Comparison of ENCODE assay signal across 17 cellular contexts in the genomic region with DNA sequence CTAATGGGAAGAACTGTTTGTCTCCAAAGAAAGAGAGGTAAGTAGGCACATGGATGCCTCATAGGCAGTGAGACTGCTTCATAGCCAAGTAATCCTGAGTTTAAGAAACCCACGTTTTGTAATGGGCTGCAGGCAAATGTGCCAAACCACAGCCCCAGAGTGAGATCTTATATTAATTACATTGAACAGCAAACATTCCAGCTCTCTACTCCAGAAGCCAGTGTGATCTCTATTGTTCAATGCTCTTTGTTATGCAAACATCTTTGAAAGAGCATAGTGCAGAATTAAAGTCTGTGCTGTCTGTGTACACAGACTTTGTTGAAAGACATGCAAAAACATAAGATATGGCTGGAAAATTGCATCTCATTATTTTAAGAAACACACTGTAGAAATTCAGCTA.
"Had no signal": no experiment of that assay in that cellular context is flagged by ENCODE, and none has a peak within 500 bp of the region (broad histone marks: within the 10 kb centered on the region; RNA-seq: fewer than 3 reads in every experiment).

No MANE protein-coding gene starts in this region.

- H3K4me1 ChIP-seq: adrenal gland, body of pancreas, esophagus squamous epithelium, psoas muscle had no signal

- H3K36me3 Mint-ChIP-seq: activated naive CD4-positive, alpha-beta T cell treated with anti-CD3 and anti-CD28 coated beads, Interleukin-2, amount 50 U/mL, for 24 hours had no signal

- H3K27me3 Mint-ChIP-seq: activated CD8-positive, alpha-beta T cell treated with anti-CD3 and anti-CD28 coated beads for 36 hours; activated naive CD4-positive, alpha-beta T cell treated with anti-CD3 and anti-CD28 coated beads, Interleukin-2, amount 50 U/mL, for 24 hours; stimulated activated naive CD8-positive, alpha-beta T cell treated with anti-CD3 and anti-CD28 coated beads, Interleukin-15, amount 100 ng/mL, for 72 hours had no signal

- H3K27me3 ChIP-seq: adrenal gland, body of pancreas, esophagus squamous epithelium had no signal

- H3K36me3 ChIP-seq: adrenal gland, esophagus squamous epithelium had no signal

- H3K4me1 Mint-ChIP-seq: activated naive CD4-positive, alpha-beta T cell treated with anti-CD3 and anti-CD28 coated beads, Interleukin-2, amount 50 U/mL, for 24 hours; nephron; stimulated activated naive CD8-positive, alpha-beta T cell treated with anti-CD3 and anti-CD28 coated beads, Interleukin-15, amount 100 ng/mL, for 72 hours had no signal

- H3K4me3 ChIP-seq: adrenal gland, body of pancreas, coronary artery, esophagus squamous epithelium, psoas muscle had no signal

- H3K9me3 ChIP-seq: adrenal gland, body of pancreas, esophagus squamous epithelium, psoas muscle had no signal

- H3K9me3 Mint-ChIP-seq: nephron had no signal

- ATAC-seq: activated CD8-positive, alpha-beta T cell treated with anti-CD3 and anti-CD28 coated beads for 36 hours; body of pancreas; psoas muscle; sciatic nerve; stimulated activated naive CD8-positive, alpha-beta T cell treated with anti-CD3 and anti-CD28 coated beads, Interleukin-15, amount 100 ng/mL, for 72 hours had no signal

- H3K27ac ChIP-seq: adrenal gland, body of pancreas, coronary artery, esophagus squamous epithelium, psoas muscle, VCaP had no signal

- H3K27ac Mint-ChIP-seq: activated CD8-positive, alpha-beta T cell treated with anti-CD3 and anti-CD28 coated beads for 36 hours; activated naive CD4-positive, alpha-beta T cell treated with anti-CD3 and anti-CD28 coated beads, Interleukin-2, amount 50 U/mL, for 24 hours; nephron; stimulated activated naive CD8-positive, alpha-beta T cell treated with anti-CD3 and anti-CD28 coated beads, Interleukin-15, amount 100 ng/mL, for 72 hours had no signal

- DNase-seq: activated CD8-positive, alpha-beta T cell treated with anti-CD3 and anti-CD28 coated beads for 36 hours; activated effector memory CD4-positive, alpha-beta T cell treated with anti-CD3 and anti-CD28 coated beads, Interleukin-2, amount 50 U/mL, for 16 hours; activated T-cell treated with anti-CD3 and anti-CD28 coated beads, Interleukin-2, amount 50 U/mL, for 48 hours; adrenal gland; body of pancreas; central memory CD4-positive, alpha-beta T cell; esophagus squamous epithelium; hippocampal formation; kidney glomerular epithelial cell; mesendoderm; psoas muscle; stimulated activated naive CD8-positive, alpha-beta T cell treated with anti-CD3 and anti-CD28 coated beads, Interleukin-15, amount 100 ng/mL, for 72 hours had no signal

- H3K4me3 Mint-ChIP-seq: activated CD8-positive, alpha-beta T cell treated with anti-CD3 and anti-CD28 coated beads for 36 hours; activated naive CD4-positive, alpha-beta T cell treated with anti-CD3 and anti-CD28 coated beads, Interleukin-2, amount 50 U/mL, for 24 hours; nephron; stimulated activated naive CD8-positive, alpha-beta T cell treated with anti-CD3 and anti-CD28 coated beads, Interleukin-15, amount 100 ng/mL, for 72 hours had no signal
